ENCODE assay signal across 12 cellular contexts in genomic region chr1:172870901-172871606, GRCh38.
DNase-seq lines count a peak whose midpoint lies in the region; ATAC-seq and TF ChIP-seq lines count a peak whose summit lies in the region.
"Had no signal": no experiment of that assay in that cellular context is flagged by ENCODE, and none has a peak within 500 bp of the region (broad histone marks: within the 10 kb centered on the region; RNA-seq: fewer than 3 reads in every experiment).

No MANE protein-coding gene starts in this region.

- H3K36me3 ChIP-seq in mammary epithelial cell (ENCODE audit: insufficient read depth, low read length), result no peaks in the 10 kb centered on the region
- no peaks in the 10 kb centered on the region for H3K36me3 ChIP-seq in OCI-LY3 (replicated peaks; ENCODE audit: low read depth, low read length)
- no peaks in the 10 kb centered on the region for H3K36me3 ChIP-seq in BE2C
- H3K36me3 ChIP-seq in WERI-Rb-1, result no peaks in the 10 kb centered on the region

- H3K27me3 Mint-ChIP-seq in MCF 10A (ENCODE audit: insufficient read depth, unreplicated experiment), result no peaks in the 10 kb centered on the region

- H3K27ac ChIP-seq in mammary epithelial cell (ENCODE audit: insufficient read depth, low read depth, low read length) (no peak overlapping the region), OCI-LY3 (ENCODE audit: low read length) (peak overlapping the region; percentile 35; the same call in 1 of the 2 replicates), WERI-Rb-1 (no peak overlapping the region)

- H4K20me1 ChIP-seq in mammary epithelial cell (ENCODE audit: insufficient read depth, low read length) (no peaks in the 10 kb centered on the region), OCI-LY3 (ENCODE audit: insufficient read depth, low read length) (no peaks in the 10 kb centered on the region)

- in situ Hi-C loops in mammary epithelial cell (cut with MboI; ENCODE audit: low sequenced_read_pairs in 2 of 2), result no loop called here

- CTCF ChIA-PET in mammary epithelial cell (lab: Charles Lee; ENCODE audit: low non-redundant PET), result no interaction called here
- CTCF ChIA-PET in MCF 10A (lab: Yijun Ruan, JAX), result no interaction called here

- H3K9ac ChIP-seq in mammary epithelial cell (ENCODE audit: insufficient read depth, low read length) (no peak overlapping the region), OCI-LY3 (ENCODE audit: low read length) (no peak overlapping the region)

- POLR2A ChIA-PET in MCF 10A (lab: Yijun Ruan, JAX), result no interaction called here

- ATAC-seq in esophagus mucosa (peak; percentile 100), HG02571 (IDR thresholded peaks at IDR 0.05; ENCODE audit: unreplicated experiment) (no peak)

- no peaks in the 10 kb centered on the region for H3K36me3 Mint-ChIP-seq in MCF 10A (ENCODE audit: insufficient read depth, unreplicated experiment)

- H3K4me3 ChIP-seq in mammary epithelial cell (replicated peaks in 1 of 3; ENCODE audit: insufficient read depth in 1 of 3, low read depth in 2 of 3, low read length in 3 of 3) (no peak overlapping the region), OCI-LY3 (ENCODE audit: low read length) (no peak overlapping the region), BE2C (ENCODE audit: low read depth, low read length) (no peak overlapping the region), WERI-Rb-1 (ENCODE audit: low read depth, low read length) (no peak overlapping the region)

- H3K4me1 ChIP-seq in mammary epithelial cell (ENCODE audit: insufficient read depth, low read length), result peaks cover 6% of the 10 kb centered on the region
- H3K4me1 ChIP-seq in OCI-LY3 (ENCODE audit: low read length), result peaks cover 65% of the 10 kb centered on the region
- no peaks in the 10 kb centered on the region for H3K4me1 ChIP-seq in BE2C

- H3K27me3 ChIP-seq in mammary epithelial cell (ENCODE audit: insufficient read depth, low read length), result no peaks in the 10 kb centered on the region
- no peaks in the 10 kb centered on the region for H3K27me3 ChIP-seq in OCI-LY3 (ENCODE audit: low read depth, low read length)
- no peaks in the 10 kb centered on the region for H3K27me3 ChIP-seq in BE2C
- no peaks in the 10 kb centered on the region for H3K27me3 ChIP-seq in WERI-Rb-1 (ENCODE audit: insufficient read depth, low read depth, severe bottlenecking)

- BruUV-seq in mammary epithelial cell (replicated peaks; lab: Mats Ljungman, UMichigan) (no TSS peak), MCF 10A (replicated peaks; lab: Mats Ljungman, UMichigan) (no TSS peak)

- no peaks in the 10 kb centered on the region for H3K9me3 Mint-ChIP-seq in MCF 10A (ENCODE audit: unreplicated experiment)

- no peak overlapping the region for H2AFZ ChIP-seq in mammary epithelial cell (ENCODE audit: low read depth, low read length)
- H2AFZ ChIP-seq in OCI-LY3 (ENCODE audit: low read depth, low read length), result no peak overlapping the region

- H3K4me2 ChIP-seq in mammary epithelial cell (ENCODE audit: insufficient read depth, low read depth, low read length), result no peak overlapping the region
- peak overlapping the region; percentile 58 for H3K4me2 ChIP-seq in OCI-LY3 (ENCODE audit: low read length)

- DNase-seq in mammary epithelial cell (peak; percentile 60), MCF 10A (ENCODE audit: unreplicated experiment) (no peak), BE2C (no peak), DMS79 treated with DMSO at 0.1 percent for 48 hours (lab: John Stamatoyannopoulos, UW) (no peak), WERI-Rb-1 (no peak)
- DNase-seq: activated CD8-positive, alpha-beta memory T cell treated with anti-CD3 and anti-CD28 coated beads, Interleukin-2, amount 50 U/mL, for 4 hours; anterior cingulate cortex; hippocampal formation; T1000 had no signal

- no peak overlapping the region for H3K27ac Mint-ChIP-seq in MCF 10A (ENCODE audit: low read depth, unreplicated experiment)

- dilution Hi-C loops in mammary epithelial cell (cut with HindIII; ENCODE audit: low sequenced_read_pairs), result no loop called here

- TF ChIP-seq CTCF in mammary epithelial cell (conservative IDR thresholded peaks at IDR 0.05 in 1 of 2, IDR thresholded peaks at IDR 0.05 in 1 of 2; ENCODE audit: extremely low read depth in 1 of 2, insufficient read depth in 1 of 2, low read depth in 1 of 2, low read length in 2 of 2), result no peak
- no peak for TF ChIP-seq CTCF in MCF 10A (IDR thresholded peaks at IDR 0.05; ENCODE audit: unreplicated experiment)
- no peak for TF ChIP-seq CTCF in OCI-LY3 (IDR thresholded peaks at IDR 0.05; ENCODE audit: low read depth, low read length)
- no peak for TF ChIP-seq CTCF in BE2C (IDR thresholded peaks at IDR 0.05; ENCODE audit: low read depth, low read length)
- TF ChIP-seq CTCF in WERI-Rb-1 (IDR thresholded peaks at IDR 0.05; ENCODE audit: low read depth, low read length), result no peak

- H3K79me2 ChIP-seq in mammary epithelial cell (ENCODE audit: insufficient read depth, low read length) (no peaks in the 10 kb centered on the region), OCI-LY3 (ENCODE audit: low read length) (no peaks in the 10 kb centered on the region)

- H3K4me1 Mint-ChIP-seq in MCF 10A (ENCODE audit: insufficient read depth, unreplicated experiment), result peaks cover 7% of the 10 kb centered on the region

- no peak overlapping the region for H3K4me3 Mint-ChIP-seq in MCF 10A (ENCODE audit: unreplicated experiment)

- H3K9me3 ChIP-seq in mammary epithelial cell (replicated peaks; ENCODE audit: insufficient read depth, low read length) (no peaks in the 10 kb centered on the region), OCI-LY3 (ENCODE audit: insufficient read depth, low read length) (no peaks in the 10 kb centered on the region), BE2C (no peaks in the 10 kb centered on the region), WERI-Rb-1 (ENCODE audit: severe bottlenecking) (no peaks in the 10 kb centered on the region)

- intact Hi-C loops in mammary epithelial cell (cut with micrococcal nuclease), result no loop called here
- intact Hi-C loops in MCF 10A (cut with micrococcal nuclease), result no loop called here
